In the genomic region with DNA sequence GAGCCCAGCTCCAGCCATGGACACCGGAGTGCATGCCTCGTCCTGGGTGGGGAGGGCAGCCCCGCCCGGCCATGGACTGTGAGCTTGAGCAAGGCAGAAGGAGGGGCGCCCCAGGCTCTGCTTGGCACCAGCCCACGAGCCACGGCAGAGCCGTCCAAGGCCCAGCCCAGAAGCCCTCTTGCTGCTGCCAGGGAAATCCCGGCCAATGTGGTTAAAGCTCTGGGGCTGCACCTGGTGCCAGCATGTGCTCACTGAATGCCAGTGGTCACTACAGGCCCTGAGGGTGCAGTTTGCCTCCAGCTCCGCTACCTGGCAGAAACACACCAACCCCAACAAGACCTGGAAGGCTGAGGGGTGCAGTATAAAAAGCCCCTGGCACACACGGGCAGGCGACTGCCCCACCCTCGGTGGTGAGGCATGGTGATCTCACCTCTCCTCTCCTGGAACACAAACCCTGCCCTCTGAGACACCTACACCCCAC, we compare ENCODE assay signal across 1 cellular context.
TF ChIP-seq lines count a peak whose summit lies in the region.

No MANE protein-coding gene starts in this region.

TF ChIP-seq in WTC11, 78 proteins besides CTCF, POLR2A, EP300 and RAD21:
- TF ChIP-seq, protein P1, sequence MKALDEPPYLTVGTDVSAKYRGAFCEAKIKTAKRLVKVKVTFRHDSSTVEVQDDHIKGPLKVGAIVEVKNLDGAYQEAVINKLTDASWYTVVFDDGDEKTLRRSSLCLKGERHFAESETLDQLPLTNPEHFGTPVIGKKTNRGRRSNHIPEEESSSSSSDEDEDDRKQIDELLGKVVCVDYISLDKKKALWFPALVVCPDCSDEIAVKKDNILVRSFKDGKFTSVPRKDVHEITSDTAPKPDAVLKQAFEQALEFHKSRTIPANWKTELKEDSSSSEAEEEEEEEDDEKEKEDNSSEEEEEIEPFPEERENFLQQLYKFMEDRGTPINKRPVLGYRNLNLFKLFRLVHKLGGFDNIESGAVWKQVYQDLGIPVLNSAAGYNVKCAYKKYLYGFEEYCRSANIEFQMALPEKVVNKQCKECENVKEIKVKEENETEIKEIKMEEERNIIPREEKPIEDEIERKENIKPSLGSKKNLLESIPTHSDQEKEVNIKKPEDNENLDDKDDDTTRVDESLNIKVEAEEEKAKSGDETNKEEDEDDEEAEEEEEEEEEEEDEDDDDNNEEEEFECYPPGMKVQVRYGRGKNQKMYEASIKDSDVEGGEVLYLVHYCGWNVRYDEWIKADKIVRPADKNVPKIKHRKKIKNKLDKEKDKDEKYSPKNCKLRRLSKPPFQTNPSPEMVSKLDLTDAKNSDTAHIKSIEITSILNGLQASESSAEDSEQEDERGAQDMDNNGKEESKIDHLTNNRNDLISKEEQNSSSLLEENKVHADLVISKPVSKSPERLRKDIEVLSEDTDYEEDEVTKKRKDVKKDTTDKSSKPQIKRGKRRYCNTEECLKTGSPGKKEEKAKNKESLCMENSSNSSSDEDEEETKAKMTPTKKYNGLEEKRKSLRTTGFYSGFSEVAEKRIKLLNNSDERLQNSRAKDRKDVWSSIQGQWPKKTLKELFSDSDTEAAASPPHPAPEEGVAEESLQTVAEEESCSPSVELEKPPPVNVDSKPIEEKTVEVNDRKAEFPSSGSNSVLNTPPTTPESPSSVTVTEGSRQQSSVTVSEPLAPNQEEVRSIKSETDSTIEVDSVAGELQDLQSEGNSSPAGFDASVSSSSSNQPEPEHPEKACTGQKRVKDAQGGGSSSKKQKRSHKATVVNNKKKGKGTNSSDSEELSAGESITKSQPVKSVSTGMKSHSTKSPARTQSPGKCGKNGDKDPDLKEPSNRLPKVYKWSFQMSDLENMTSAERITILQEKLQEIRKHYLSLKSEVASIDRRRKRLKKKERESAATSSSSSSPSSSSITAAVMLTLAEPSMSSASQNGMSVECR (CRISPR knock-in tag; IDR thresholded peaks at IDR 0.05; ENCODE audit: borderline replicate concordance), result no peak
- no peak for TF ChIP-seq ZNF416 (CRISPR knock-in tag; IDR thresholded peaks at IDR 0.05)
- TF ChIP-seq, protein P2, sequence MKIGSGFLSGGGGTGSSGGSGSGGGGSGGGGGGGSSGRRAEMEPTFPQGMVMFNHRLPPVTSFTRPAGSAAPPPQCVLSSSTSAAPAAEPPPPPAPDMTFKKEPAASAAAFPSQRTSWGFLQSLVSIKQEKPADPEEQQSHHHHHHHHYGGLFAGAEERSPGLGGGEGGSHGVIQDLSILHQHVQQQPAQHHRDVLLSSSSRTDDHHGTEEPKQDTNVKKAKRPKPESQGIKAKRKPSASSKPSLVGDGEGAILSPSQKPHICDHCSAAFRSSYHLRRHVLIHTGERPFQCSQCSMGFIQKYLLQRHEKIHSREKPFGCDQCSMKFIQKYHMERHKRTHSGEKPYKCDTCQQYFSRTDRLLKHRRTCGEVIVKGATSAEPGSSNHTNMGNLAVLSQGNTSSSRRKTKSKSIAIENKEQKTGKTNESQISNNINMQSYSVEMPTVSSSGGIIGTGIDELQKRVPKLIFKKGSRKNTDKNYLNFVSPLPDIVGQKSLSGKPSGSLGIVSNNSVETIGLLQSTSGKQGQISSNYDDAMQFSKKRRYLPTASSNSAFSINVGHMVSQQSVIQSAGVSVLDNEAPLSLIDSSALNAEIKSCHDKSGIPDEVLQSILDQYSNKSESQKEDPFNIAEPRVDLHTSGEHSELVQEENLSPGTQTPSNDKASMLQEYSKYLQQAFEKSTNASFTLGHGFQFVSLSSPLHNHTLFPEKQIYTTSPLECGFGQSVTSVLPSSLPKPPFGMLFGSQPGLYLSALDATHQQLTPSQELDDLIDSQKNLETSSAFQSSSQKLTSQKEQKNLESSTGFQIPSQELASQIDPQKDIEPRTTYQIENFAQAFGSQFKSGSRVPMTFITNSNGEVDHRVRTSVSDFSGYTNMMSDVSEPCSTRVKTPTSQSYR (CRISPR knock-in tag; IDR thresholded peaks at IDR 0.05), result no peak
- no peak for TF ChIP-seq TP53 (CRISPR knock-in tag; IDR thresholded peaks at IDR 0.05)
- no peak for TF ChIP-seq HMGA2 (CRISPR knock-in tag; IDR thresholded peaks at IDR 0.05)
- no peak for TF ChIP-seq ZNF121 (CRISPR knock-in tag; IDR thresholded peaks at IDR 0.05)
- TF ChIP-seq, protein P3, sequence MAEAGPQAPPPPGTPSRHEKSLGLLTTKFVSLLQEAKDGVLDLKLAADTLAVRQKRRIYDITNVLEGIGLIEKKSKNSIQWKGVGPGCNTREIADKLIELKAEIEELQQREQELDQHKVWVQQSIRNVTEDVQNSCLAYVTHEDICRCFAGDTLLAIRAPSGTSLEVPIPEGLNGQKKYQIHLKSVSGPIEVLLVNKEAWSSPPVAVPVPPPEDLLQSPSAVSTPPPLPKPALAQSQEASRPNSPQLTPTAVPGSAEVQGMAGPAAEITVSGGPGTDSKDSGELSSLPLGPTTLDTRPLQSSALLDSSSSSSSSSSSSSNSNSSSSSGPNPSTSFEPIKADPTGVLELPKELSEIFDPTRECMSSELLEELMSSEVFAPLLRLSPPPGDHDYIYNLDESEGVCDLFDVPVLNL (CRISPR knock-in tag; IDR thresholded peaks at IDR 0.05; ENCODE audit: borderline replicate concordance, low read depth), result no peak
- TF ChIP-seq SMAD4 (CRISPR knock-in tag; IDR thresholded peaks at IDR 0.05), result no peak
- TF ChIP-seq ZNF423 (CRISPR knock-in tag; IDR thresholded peaks at IDR 0.05), result no peak
